In genomic region chr12:20369164-20370000, GRCh38 we compare ENCODE assay signal across 8 cellular contexts. TPM values are rescaled to one million over a fixed set of nuclear protein-coding genes. Genes with fewer than 3 reads are reported as not detected.
A peak's percentile ranks its signal among the peaks of the same experiment; 100 is the strongest.
DNase-seq lines count a peak whose midpoint lies in the region; ATAC-seq and TF ChIP-seq lines count a peak whose summit lies in the region.

No MANE protein-coding gene starts in this region.

- H3K27ac Mint-ChIP-seq in T-helper 17 cell = no peak overlapping the region

- under 1% methylated on average over 49 of the region's 78 CpGs for WGBS in suprapubic skin

- ATAC-seq in T-helper 17 cell = no peak
- ATAC-seq in HG02870 (IDR thresholded peaks at IDR 0.05; ENCODE audit: unreplicated experiment) = no peak

- no peak for TF ChIP-seq POLR2A in suprapubic skin (IDR thresholded peaks at IDR 0.05)

- H3K4me3 ChIP-seq in epithelial cell of esophagus (ENCODE audit: low read length) (peak overlapping the region; percentile 44), suprapubic skin (peak overlapping the region; percentile 68)

- TF ChIP-seq CTCF in epithelial cell of esophagus (IDR thresholded peaks at IDR 0.05; ENCODE audit: insufficient read depth, low read depth, low read length, missing control alignments) = no peak
- peak in 1 of 2 donors; percentile 8 for TF ChIP-seq CTCF in suprapubic skin (IDR thresholded peaks at IDR 0.05)

- H3K4me1 ChIP-seq in suprapubic skin = peaks cover 13% of the 10 kb centered on the region

- no peak for TF ChIP-seq EP300 in suprapubic skin (IDR thresholded peaks at IDR 0.05)

- peak overlapping the region; percentile 38 for H3K27ac ChIP-seq in suprapubic skin

- H3K4me3 Mint-ChIP-seq in T-helper 17 cell = peak overlapping the region; percentile 67

- H3K36me3 ChIP-seq in suprapubic skin = no peaks in the 10 kb centered on the region

- no peaks in the 10 kb centered on the region for H3K36me3 Mint-ChIP-seq in T-helper 17 cell (ENCODE audit: low read depth)

- peaks cover 4% of the 10 kb centered on the region for H3K4me1 Mint-ChIP-seq in T-helper 17 cell

- peaks cover 59% of the 10 kb centered on the region for H3K27me3 Mint-ChIP-seq in T-helper 17 cell

- no peaks in the 10 kb centered on the region for H3K9me3 ChIP-seq in T-helper 17 cell (ENCODE audit: control insufficient read depth, low read length, poor library complexity, severe bottlenecking)
- no peaks in the 10 kb centered on the region for H3K9me3 ChIP-seq in suprapubic skin

- DNase-seq in activated CD4-positive, alpha-beta T cell treated with anti-CD3 and anti-CD28 coated beads for 48 hours = peak; percentile 14
- DNase-seq in activated CD4-positive, alpha-beta T cell treated with anti-CD3 and anti-CD28 coated beads for 1 hour = no peak
- DNase-seq in T-helper 17 cell = no peak
- DNase-seq in epithelial cell of esophagus (ENCODE audit: low read depth) = peak; percentile 26
- DNase-seq in medulla oblongata (ENCODE audit: extremely low spot score) = peak; percentile 42
- peak; percentile 80 to 81 for DNase-seq in suprapubic skin (ENCODE audit: low spot score in 2 of 2)
- no peak for DNase-seq in NCI-H526 treated with DMSO at 0.1 percent for 48 hours (lab: John Stamatoyannopoulos, UW)

- peaks cover 22% of the 10 kb centered on the region for H3K27me3 ChIP-seq in suprapubic skin

RNA-seq across cellular contexts. Expression of gene PDE3A, which starts 1.0 kb away (rescaled TPM):
- 1 to 10 TPM in 1 of 2 donors, under 1 TPM in 1; 0.07 to 2.8 TPM for total RNA-seq in T-helper 17 cell
- 1 to 10 TPM in 3 of 4 donors, under 1 TPM in 1; 0.79 to 3.4 (median 1.4) TPM for total RNA-seq in suprapubic skin

Comparison
In these comparisons a context has a peak if more than half of its experiments do, and no peak if none do; other contexts are left out.
1. DNase-seq: peak in activated CD4-positive, alpha-beta T cell treated with anti-CD3 and anti-CD28 coated beads for 48 hours (single experiment), epithelial cell of esophagus (single experiment), medulla oblongata (single experiment) and suprapubic skin (2 of 2); none in activated CD4-positive, alpha-beta T cell treated with anti-CD3 and anti-CD28 coated beads for 1 hour (single experiment), T-helper 17 cell (0 of 3) and NCI-H526 treated with DMSO at 0.1 percent for 48 hours (single experiment).